Comparison of ENCODE assay signal across 11 cellular contexts in the genomic region with DNA sequence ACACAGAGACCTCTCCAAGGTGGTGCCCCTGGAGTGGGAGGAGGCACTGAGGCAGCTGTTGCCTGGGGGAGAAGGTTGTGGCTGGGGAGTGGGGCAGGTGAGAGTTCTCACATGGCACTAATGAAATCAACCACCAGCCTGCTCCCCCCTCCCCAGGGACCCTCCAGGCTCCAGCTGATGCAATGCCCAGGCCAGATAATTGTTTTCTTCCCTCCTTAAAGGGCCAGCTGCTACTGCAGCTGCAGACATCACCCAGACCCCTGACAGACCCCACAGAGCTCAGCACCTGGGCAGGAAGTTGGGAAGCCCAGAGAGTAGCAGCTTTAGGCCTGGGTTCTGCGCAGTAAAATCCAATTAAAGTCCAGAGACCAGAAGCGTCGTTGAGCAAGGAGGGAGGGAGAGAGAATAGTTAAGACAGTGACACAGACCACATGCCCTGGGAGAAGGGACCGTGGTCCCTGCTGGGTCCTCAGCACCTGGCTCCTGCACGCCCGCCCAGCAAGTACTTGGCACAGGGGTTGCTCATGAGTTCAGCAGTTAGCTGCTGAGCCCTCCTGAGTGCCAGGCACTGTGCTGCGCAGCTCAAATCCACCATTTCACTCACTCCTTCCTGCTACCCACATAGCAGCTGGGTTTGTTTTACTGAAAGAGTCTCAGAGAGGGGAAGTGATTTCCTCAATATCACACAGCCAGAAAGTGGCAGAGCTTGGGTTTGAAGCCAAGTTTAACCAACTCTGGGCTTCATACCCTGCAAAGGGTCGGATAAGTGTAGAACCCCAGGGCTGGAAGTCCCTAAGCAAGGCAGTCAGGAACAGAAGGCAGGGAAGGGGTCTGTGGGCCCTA. TPM values are rescaled to one million over a fixed set of nuclear protein-coding genes. Genes with fewer than 3 reads are reported as not detected.
DNase-seq lines count a peak whose midpoint lies in the region; ATAC-seq lines count a peak whose summit lies in the region.
"Had no signal": no experiment of that assay in that cellular context is flagged by ENCODE, and none has a peak within 500 bp of the region (broad histone marks: within the 10 kb centered on the region; RNA-seq: fewer than 3 reads in every experiment).

No MANE protein-coding gene starts in this region.

- H3K27ac Mint-ChIP-seq in stimulated activated effector memory CD8-positive, alpha-beta T cell treated with anti-CD3 and anti-CD28 coated beads, Interleukin-12 subunit alpha, Interleukin-12 subunit beta, amount 100 ng/mL, for 72 hours, result peak overlapping the region; percentile 40

- H3K27ac ChIP-seq in caudate nucleus (ENCODE audit: low read depth, low read length), result peak overlapping the region; percentile 26
- H3K27ac ChIP-seq: lower lobe of right lung, upper lobe of right lung had no signal

- peak overlapping the region; percentile 62 for H3K4me3 Mint-ChIP-seq in activated T-cell treated with anti-CD3 and anti-CD28 coated beads, Interleukin-2, amount 50 U/mL, for 4 hours
- peak overlapping the region; percentile 76 for H3K4me3 Mint-ChIP-seq in stimulated activated effector memory CD8-positive, alpha-beta T cell treated with anti-CD3 and anti-CD28 coated beads, Interleukin-12 subunit alpha, Interleukin-12 subunit beta, amount 100 ng/mL, for 72 hours

- no peaks in the 10 kb centered on the region for H3K27me3 Mint-ChIP-seq in activated T-cell treated with anti-CD3 and anti-CD28 coated beads, Interleukin-2, amount 50 U/mL, for 4 hours (ENCODE audit: low read depth)

- no peak for ATAC-seq in activated T-cell treated with anti-CD3 and anti-CD28 coated beads, Interleukin-2, amount 50 U/mL, for 4 hours
- no peak for ATAC-seq in stimulated activated effector memory CD8-positive, alpha-beta T cell treated with anti-CD3 and anti-CD28 coated beads, Interleukin-12 subunit alpha, Interleukin-12 subunit beta, amount 100 ng/mL, for 72 hours
- ATAC-seq: lower lobe of right lung, upper lobe of right lung had no signal

- H3K9me3 Mint-ChIP-seq in activated T-cell treated with anti-CD3 and anti-CD28 coated beads, Interleukin-2, amount 50 U/mL, for 4 hours, result no peaks in the 10 kb centered on the region
- no peaks in the 10 kb centered on the region for H3K9me3 Mint-ChIP-seq in stimulated activated effector memory CD8-positive, alpha-beta T cell treated with anti-CD3 and anti-CD28 coated beads, Interleukin-12 subunit alpha, Interleukin-12 subunit beta, amount 100 ng/mL, for 72 hours

- H3K36me3 Mint-ChIP-seq in activated T-cell treated with anti-CD3 and anti-CD28 coated beads, Interleukin-2, amount 50 U/mL, for 4 hours (ENCODE audit: insufficient read depth), result no peaks in the 10 kb centered on the region
- no peaks in the 10 kb centered on the region for H3K36me3 Mint-ChIP-seq in stimulated activated effector memory CD8-positive, alpha-beta T cell treated with anti-CD3 and anti-CD28 coated beads, Interleukin-12 subunit alpha, Interleukin-12 subunit beta, amount 100 ng/mL, for 72 hours

- H3K4me1 Mint-ChIP-seq in activated T-cell treated with anti-CD3 and anti-CD28 coated beads, Interleukin-2, amount 50 U/mL, for 4 hours (ENCODE audit: low read depth), result peaks cover 21% of the 10 kb centered on the region
- H3K4me1 Mint-ChIP-seq in stimulated activated effector memory CD8-positive, alpha-beta T cell treated with anti-CD3 and anti-CD28 coated beads, Interleukin-12 subunit alpha, Interleukin-12 subunit beta, amount 100 ng/mL, for 72 hours, result peaks cover 27% of the 10 kb centered on the region

- no peak for DNase-seq in activated T-cell treated with anti-CD3 and anti-CD28 coated beads, Interleukin-2, amount 50 U/mL, for 4 hours
- DNase-seq in activated T-cell treated with anti-CD3 and anti-CD28 coated beads, Interleukin-2, amount 50 U/mL, for 1 hour, result no peak
- DNase-seq in NCI-H345 treated with DMSO at 0.1 percent for 48 hours (lab: John Stamatoyannopoulos, UW; ENCODE audit: unreplicated experiment), result peak; percentile 18
- no peak for DNase-seq in caudate nucleus (lab: John Stamatoyannopoulos, UW)
- DNase-seq in stimulated activated effector memory CD8-positive, alpha-beta T cell treated with anti-CD3 and anti-CD28 coated beads, Interleukin-12 subunit alpha, Interleukin-12 subunit beta, amount 100 ng/mL, for 72 hours (ENCODE audit: low spot score in 2 of 2), result no peak
- no peak for DNase-seq in SIG-M5 (lab: John Stamatoyannopoulos, UW)
- DNase-seq in kidney tubule cell (ENCODE audit: low spot score), result no peak
- no peak for DNase-seq in activated gamma-delta T cell (lab: John Stamatoyannopoulos, UW)
- DNase-seq: GOT3, lower lobe of right lung, upper lobe of right lung had no signal

RNA-seq across cellular contexts. Expression of gene RIMS3, which starts 1.9 kb away (rescaled TPM):
- total RNA-seq in activated T-cell treated with anti-CD3 and anti-CD28 coated beads, Interleukin-2, amount 50 U/mL, for 4 hours, result under 1 TPM; 0.42 to 0.78 (median 0.57) TPM

RNA-seq across cellular contexts. Expression of gene NFYC, which starts 28.0 kb away (rescaled TPM):
- 10 to 100 TPM; 59.8 to 72.8 (median 67.0) TPM for total RNA-seq in activated T-cell treated with anti-CD3 and anti-CD28 coated beads, Interleukin-2, amount 50 U/mL, for 4 hours
